8 cellular contexts compared by ENCODE assay signal in genomic region chr14:45134051-45134958, GRCh38. TPM values are rescaled to one million over a fixed set of nuclear protein-coding genes. Genes with fewer than 3 reads are reported as not detected.
DNase-seq lines count a peak whose midpoint lies in the region; ATAC-seq and TF ChIP-seq lines count a peak whose summit lies in the region.

TSS of gene FKBP3 (minus strand) at chr14:45134481. CDS start at chr14:45134456, 25 bp downstream.

- peak within 1 kb of the TSS; percentile 94 for H3K4me3 ChIP-seq in adipocyte (ENCODE audit: low read length)
- H3K4me3 ChIP-seq in upper lobe of left lung, result peak within 1 kb of the TSS; percentile 61 to 71 (median 68)

- no peaks in the 10 kb centered on the region for H3K9me3 ChIP-seq in adipocyte (ENCODE audit: control insufficient read depth, low read length)
- no peaks in the 10 kb centered on the region for H3K9me3 ChIP-seq in upper lobe of left lung

- DNase-seq in NCI-H1417 (lab: John Stamatoyannopoulos, UW) (peak; percentile 98 to 99 (median 99)), SW480 (ENCODE audit: low spot score) (peak; percentile 99), adipocyte (ENCODE audit: low read depth) (peak; percentile 100), cardiac septum (ENCODE audit: low spot score) (peak; percentile 98), pons (ENCODE audit: low spot score) (peak; percentile 100), upper lobe of left lung (peak; percentile 99)

- H3K36me3 ChIP-seq in adipocyte (ENCODE audit: control insufficient read depth, insufficient read depth, low read length, severe bottlenecking) (peaks cover 2% of the 10 kb centered on the region), upper lobe of left lung (no peaks in the 10 kb centered on the region)

- ATAC-seq in HG02759 (IDR thresholded peaks at IDR 0.05; ENCODE audit: unreplicated experiment) (peak; percentile 89), upper lobe of left lung (ENCODE audit: low FRiP score in 2 of 2) (peak; percentile 99 to 100)

- H3K27me3 ChIP-seq in adipocyte (replicated peaks; ENCODE audit: control insufficient read depth, insufficient read depth, low read length) (no peaks in the 10 kb centered on the region), upper lobe of left lung (no peaks in the 10 kb centered on the region)

- H3K27ac ChIP-seq in upper lobe of left lung, result peak within 1 kb of the TSS; percentile 83 to 93 (median 88)

- intact Hi-C loops in cardiac septum (cut with DNase I), result loop anchor here (1.0 to 5.0 kb wide), 4 partner anchors 50 to 237 kb away; partner anchors contain the start of genes PRPF39 and TOGARAM1

- peak within 1 kb of the TSS; percentile 99 for H3K9ac ChIP-seq in adipocyte (ENCODE audit: low read length)

- TF ChIP-seq CTCF in GM12872 (IDR thresholded peaks at IDR 0.05; ENCODE audit: insufficient read depth, low read depth, low read length) (peak; percentile 38; the same call in 2 of the 3 replicates), upper lobe of left lung (IDR thresholded peaks at IDR 0.05) (no peak)

- peak in 1 of 4 donors; percentile 39 for TF ChIP-seq EP300 in upper lobe of left lung (IDR thresholded peaks at IDR 0.05)

- H3K4me1 ChIP-seq in adipocyte (ENCODE audit: control insufficient read depth, insufficient read depth, low read length), result peaks cover 15% of the 10 kb centered on the region
- peaks cover 19 to 32% (median 25%) of the 10 kb centered on the region in 4 donors for H3K4me1 ChIP-seq in upper lobe of left lung

- WGBS in upper lobe of left lung, 2 donors, result 0% methylated on average over 14 to 52 of the region's 53 CpGs

- peak in 3 of 4 donors; percentile 65 to 88 (median 68) for TF ChIP-seq POLR2A in upper lobe of left lung (IDR thresholded peaks at IDR 0.05)

RNA-seq across cellular contexts. Expression of gene FKBP3, which starts in this region (rescaled TPM):
- total RNA-seq in cardiac septum, result 81.4 TPM
- total RNA-seq in upper lobe of left lung, result 10 to 100 TPM; 10.5 to 54.1 (median 27.1) TPM

Comparison
In these comparisons a context has a peak if more than half of its experiments do, and no peak if none do; other contexts are left out.
1. Peak in every context shown above with its lines: DNase-seq, ATAC-seq, H3K4me3 ChIP-seq and H3K27ac ChIP-seq.